1 cellular context compared by ENCODE assay signal in genomic region chr9:93134740-93135444, GRCh38.
TF ChIP-seq lines count a peak whose summit lies in the region.

No MANE protein-coding gene starts in this region.

TF ChIP-seq in GM12878, 131 proteins besides CTCF, POLR2A, EP300 and RAD21:
- TF ChIP-seq LARP7 (IDR thresholded peaks at IDR 0.05), result no peak
- TF ChIP-seq ZNF384 (IDR thresholded peaks at IDR 0.05; ENCODE audit: borderline replicate concordance, low read depth, low read length), result no peak
- peak; percentile 91 to 94 for TF ChIP-seq IKZF2 (IDR thresholded peaks at IDR 0.05)
- no peak for TF ChIP-seq SMC3 (IDR thresholded peaks at IDR 0.05; ENCODE audit: borderline replicate concordance, low read length)
- no peak for TF ChIP-seq IRF5 (IDR thresholded peaks at IDR 0.05; ENCODE audit: borderline replicate concordance)
- peak; percentile 75; the same call in 1 of the 2 replicates for TF ChIP-seq DPF2 (IDR thresholded peaks at IDR 0.05)
- no peak for TF ChIP-seq CHD2 (IDR thresholded peaks at IDR 0.05; ENCODE audit: borderline replicate concordance, low read depth, low read length)
- no peak for TF ChIP-seq EZH2 (IDR thresholded peaks at IDR 0.05; ENCODE audit: borderline replicate concordance, control insufficient read depth, low read depth, low read length)
- no peak for TF ChIP-seq NRF1 (conservative IDR thresholded peaks at IDR 0.05; ENCODE audit: low read depth, low read length)
- TF ChIP-seq PRDM15 (CRISPR knock-in tag; IDR thresholded peaks at IDR 0.05), result no peak
- TF ChIP-seq RELA (IDR thresholded peaks at IDR 0.05; ENCODE audit: borderline replicate concordance, partially characterized antibody), result peak; percentile 8
- peak; percentile 10 for TF ChIP-seq SKIL (IDR thresholded peaks at IDR 0.05; ENCODE audit: low read depth, poor library complexity, severe bottlenecking)
- peak; percentile 35 for TF ChIP-seq NBN (IDR thresholded peaks at IDR 0.05)
- no peak for TF ChIP-seq TAF1 (IDR thresholded peaks at IDR 0.05; ENCODE audit: borderline replicate concordance, low read depth, low read length)
- peak; percentile 95 for TF ChIP-seq NR2F1 (conservative IDR thresholded peaks at IDR 0.05)
- TF ChIP-seq SREBF1 (IDR thresholded peaks at IDR 0.05; ENCODE audit: low read length), result no peak
- TF ChIP-seq EED (IDR thresholded peaks at IDR 0.05; ENCODE audit: low read depth), result peak; percentile 89; the same call in 1 of the 2 replicates
- TF ChIP-seq PKNOX1 (IDR thresholded peaks at IDR 0.05), result no peak
- no peak for TF ChIP-seq ZBTB4 (CRISPR knock-in tag; IDR thresholded peaks at IDR 0.05)
- TF ChIP-seq GATAD2B (conservative IDR thresholded peaks at IDR 0.05; ENCODE audit: low read depth), result peak; percentile 58; the same call in 1 of the 2 replicates
- TF ChIP-seq RELB (IDR thresholded peaks at IDR 0.05; ENCODE audit: low read depth), result peak; percentile 69; the same call in 1 of the 2 replicates
- TF ChIP-seq MTA2 (IDR thresholded peaks at IDR 0.05; ENCODE audit: low read depth), result peak; percentile 59; the same call in 1 of the 2 replicates
- TF ChIP-seq PAX8 (IDR thresholded peaks at IDR 0.05), result no peak
- 0 out of 2 replicates have a peak, but pooled peaks have one; percentile 48 for TF ChIP-seq SMARCA5 (IDR thresholded peaks at IDR 0.05)
